11 cellular contexts compared by ENCODE assay signal in genomic region chr17:74201250-74201649, GRCh38. TPM values are rescaled to one million over a fixed set of nuclear protein-coding genes. Genes with fewer than 3 reads are reported as not detected.
DNase-seq lines count a peak whose midpoint lies in the region; ATAC-seq and TF ChIP-seq lines count a peak whose summit lies in the region.
"Had no signal": no experiment of that assay in that cellular context is flagged by ENCODE, and none has a peak within 500 bp of the region (broad histone marks: within the 10 kb centered on the region; RNA-seq: fewer than 3 reads in every experiment).

No MANE protein-coding gene starts in this region.

- peaks cover 23% of the 10 kb centered on the region for H3K27me3 Mint-ChIP-seq in endodermal cell (ENCODE audit: insufficient read depth)

- WGBS in endodermal cell (ENCODE audit: insufficient coverage in 1 of 2, insufficient read length in 1 of 2), 2 experiments: 90 to 92% methylated on average over 6 to 8 of the region's 8 CpGs

- peaks cover 17% of the 10 kb centered on the region for H3K27me3 ChIP-seq in endodermal cell (ENCODE audit: control insufficient read depth, insufficient read depth, low read length, poor library complexity, severe bottlenecking)

- H3K4me3 Mint-ChIP-seq in endodermal cell: no peak overlapping the region

- H3K9me3 Mint-ChIP-seq in endodermal cell: no peaks in the 10 kb centered on the region

- H3K36me3 Mint-ChIP-seq in endodermal cell (ENCODE audit: low read depth): peaks cover 26% of the 10 kb centered on the region

- DNase-seq in EH (ENCODE audit: low read depth): peak; percentile 60
- peak; percentile 74 to 83 for DNase-seq in NCI-H2081 (lab: John Stamatoyannopoulos, UW)
- peak; percentile 89 to 90 for DNase-seq in SHP77 (lab: John Stamatoyannopoulos, UW)
- peak in 2 of 3 donors; percentile 61 to 76 for DNase-seq in mucosa of descending colon
- DNase-seq in endodermal cell: no peak
- DNase-seq in T1000 (lab: John Stamatoyannopoulos, UW): no peak
- no peak for DNase-seq in medulla oblongata (ENCODE audit: extremely low spot score)
- DNase-seq: activated CD4-positive, alpha-beta T cell treated with anti-CD3 and anti-CD28 coated beads for 1 hour; SIG-M5 had no signal

- no peak overlapping the region for H3K27ac Mint-ChIP-seq in endodermal cell

- intact Hi-C loops in mucosa of descending colon (cut with DNase I, micrococcal nuclease): no loop called here

- TF ChIP-seq CTCF in mucosa of descending colon (IDR thresholded peaks at IDR 0.05): no peak
- TF ChIP-seq CTCF in endodermal cell (conservative IDR thresholded peaks at IDR 0.05): no peak

- H3K27ac ChIP-seq in endodermal cell (ENCODE audit: low read depth, low read length): no peak overlapping the region

- H3K36me3 ChIP-seq in mucosa of descending colon (ENCODE audit: low read depth) (no peaks in the 10 kb centered on the region), endodermal cell (ENCODE audit: control insufficient read depth, insufficient read depth, low read length) (peaks cover 24% of the 10 kb centered on the region)

- ATAC-seq in mucosa of descending colon (no peak), HG02763 (IDR thresholded peaks at IDR 0.05; ENCODE audit: unreplicated experiment) (no peak)
- ATAC-seq: sciatic nerve had no signal

- H3K4me1 Mint-ChIP-seq in endodermal cell: peaks cover 12% of the 10 kb centered on the region

- H3K9ac ChIP-seq in endodermal cell (ENCODE audit: extremely low read depth, low read length, poor library complexity, severe bottlenecking): no peak overlapping the region

- H3K4me3 ChIP-seq in mucosa of descending colon: no peak overlapping the region
- no peak overlapping the region for H3K4me3 ChIP-seq in endodermal cell (ENCODE audit: low read length)

- H3K9me3 ChIP-seq in mucosa of descending colon (no peaks in the 10 kb centered on the region), endodermal cell (ENCODE audit: control insufficient read depth, low read length) (no peaks in the 10 kb centered on the region)

- H3K4me1 ChIP-seq in mucosa of descending colon (ENCODE audit: low read depth): peaks cover 29% of the 10 kb centered on the region
- H3K4me1 ChIP-seq in endodermal cell (ENCODE audit: control insufficient read depth, insufficient read depth, low read length): peaks cover 12% of the 10 kb centered on the region

RNA-seq across cellular contexts. Expression of gene RPL38, which starts 2.2 kb away (rescaled TPM):
- total RNA-seq in mucosa of descending colon (100 to 1,000 TPM; 617 to 705 (median 692) TPM), endodermal cell (1,000 to 10,000 TPM; 1,155 to 1,199 TPM)
- polyA plus RNA-seq in endodermal cell (2013, experiment 1 of 2): 1,898 TPM
- 1,809 TPM for polyA plus RNA-seq in endodermal cell (2013, experiment 2 of 2)

RNA-seq across cellular contexts. Expression of gene TTYH2, which starts 12.1 kb away (rescaled TPM):
- total RNA-seq in mucosa of descending colon (1 to 10 TPM; 2.5 to 9.1 (median 3.1) TPM), endodermal cell (1 to 10 TPM; 1.2 to 1.6 TPM)
- 20.3 TPM for polyA plus RNA-seq in endodermal cell (2013, experiment 1 of 2)
- polyA plus RNA-seq in endodermal cell (2013, experiment 2 of 2): 18.3 TPM

Comparison
In these comparisons a context has a peak if more than half of its experiments do, and no peak if none do; other contexts are left out.
1. DNase-seq: peak in EH (single experiment), NCI-H2081 (2 of 2), SHP77 (2 of 2) and mucosa of descending colon (2 of 3); none in endodermal cell (single experiment), T1000 (single experiment) and medulla oblongata (single experiment).